16 cellular contexts compared by ENCODE assay signal in the genomic region with DNA sequence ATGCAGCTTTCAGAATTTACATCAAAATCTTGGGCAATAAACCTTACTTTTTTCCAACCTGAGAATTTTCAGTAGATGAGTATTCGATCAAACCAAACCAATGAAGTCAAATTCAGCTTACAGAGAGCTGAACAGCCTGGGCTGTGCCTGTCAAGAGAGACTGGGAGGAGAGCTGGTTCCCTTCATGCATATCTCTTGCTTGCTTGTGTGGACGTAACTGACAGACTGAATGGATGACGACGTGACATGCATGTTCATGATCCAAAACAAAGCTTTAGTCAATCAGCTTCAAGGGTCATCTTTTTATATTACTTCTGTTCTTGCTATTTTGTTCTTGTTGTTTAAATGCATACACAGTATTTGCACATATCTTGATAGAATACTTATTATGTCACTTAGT.
A peak's percentile ranks its signal among the peaks of the same experiment; 100 is the strongest.
DNase-seq lines count a peak whose midpoint lies in the region; ATAC-seq and TF ChIP-seq lines count a peak whose summit lies in the region.
"Had no signal": no experiment of that assay in that cellular context is flagged by ENCODE, and none has a peak within 500 bp of the region (broad histone marks: within the 10 kb centered on the region; RNA-seq: fewer than 3 reads in every experiment).

No MANE protein-coding gene starts in this region.

- no peak for ATAC-seq in activated CD8-positive, alpha-beta memory T cell treated with anti-CD3 and anti-CD28 coated beads, Interleukin-2, amount 10 ng/mL, durations not matched to agents 7 days and 5 days

- TF ChIP-seq POLR2A in esophagus muscularis mucosa (IDR thresholded peaks at IDR 0.05; ENCODE audit: low read depth): no peak

- H3K4me1 Mint-ChIP-seq in mesothelial cell of epicardium: peaks cover 41% of the 10 kb centered on the region
- H3K4me1 Mint-ChIP-seq in Calu3 (ENCODE audit: low read depth, unreplicated experiment): no peaks in the 10 kb centered on the region
- H3K4me1 Mint-ChIP-seq in activated CD8-positive, alpha-beta memory T cell treated with anti-CD3 and anti-CD28 coated beads, Interleukin-2, amount 10 ng/mL, durations not matched to agents 7 days and 5 days: no peaks in the 10 kb centered on the region
- H3K4me1 Mint-ChIP-seq: activated naive CD8-positive, alpha-beta T cell treated with anti-CD3 and anti-CD28 coated beads, Interleukin-2, amount 10 ng/mL, durations not matched to agents 7 days and 5 days; CD8-positive, alpha-beta memory T cell had no signal

- intact Hi-C loops in Calu3 (cut with micrococcal nuclease; ENCODE audit: unreplicated experiment): no loop called here
- intact Hi-C loops in esophagus muscularis mucosa (cut with DNase I): no loop called here

- H3K4me3 Mint-ChIP-seq in mesothelial cell of epicardium: no peak overlapping the region
- no peak overlapping the region for H3K4me3 Mint-ChIP-seq in Calu3 (ENCODE audit: low read depth, unreplicated experiment)
- no peak overlapping the region for H3K4me3 Mint-ChIP-seq in activated CD8-positive, alpha-beta memory T cell treated with anti-CD3 and anti-CD28 coated beads, Interleukin-2, amount 10 ng/mL, durations not matched to agents 7 days and 5 days
- H3K4me3 Mint-ChIP-seq: activated naive CD8-positive, alpha-beta T cell treated with anti-CD3 and anti-CD28 coated beads, Interleukin-2, amount 10 ng/mL, durations not matched to agents 7 days and 5 days; CD8-positive, alpha-beta memory T cell; nephron progenitor cell had no signal

- no peak overlapping the region for H3K27ac ChIP-seq in esophagus muscularis mucosa (replicated peaks in 1 of 4)
- H3K27ac ChIP-seq: brain microvascular endothelial cell had no signal

- no peak for TF ChIP-seq EP300 in esophagus muscularis mucosa (IDR thresholded peaks at IDR 0.05)

- H3K36me3 ChIP-seq in esophagus muscularis mucosa: no peaks in the 10 kb centered on the region
- H3K36me3 ChIP-seq: brain microvascular endothelial cell had no signal

- H3K27me3 Mint-ChIP-seq in mesothelial cell of epicardium (ENCODE audit: low read depth): no peaks in the 10 kb centered on the region
- H3K27me3 Mint-ChIP-seq in Calu3 (ENCODE audit: unreplicated experiment): no peaks in the 10 kb centered on the region
- H3K27me3 Mint-ChIP-seq in activated CD8-positive, alpha-beta memory T cell treated with anti-CD3 and anti-CD28 coated beads, Interleukin-2, amount 10 ng/mL, durations not matched to agents 7 days and 5 days: peaks cover 6% of the 10 kb centered on the region

- TF ChIP-seq CTCF in mesothelial cell of epicardium (IDR thresholded peaks at IDR 0.05; ENCODE audit: unreplicated experiment) (no peak), Calu3 (IDR thresholded peaks at IDR 0.05; ENCODE audit: unreplicated experiment) (no peak), esophagus muscularis mucosa (IDR thresholded peaks at IDR 0.05) (no peak)

- peaks cover 11% of the 10 kb centered on the region for H3K36me3 Mint-ChIP-seq in mesothelial cell of epicardium
- H3K36me3 Mint-ChIP-seq in Calu3 (ENCODE audit: insufficient read depth, unreplicated experiment): no peaks in the 10 kb centered on the region
- no peaks in the 10 kb centered on the region for H3K36me3 Mint-ChIP-seq in activated CD8-positive, alpha-beta memory T cell treated with anti-CD3 and anti-CD28 coated beads, Interleukin-2, amount 10 ng/mL, durations not matched to agents 7 days and 5 days
- H3K36me3 Mint-ChIP-seq: activated naive CD8-positive, alpha-beta T cell treated with anti-CD3 and anti-CD28 coated beads, Interleukin-2, amount 10 ng/mL, durations not matched to agents 7 days and 5 days; CD8-positive, alpha-beta memory T cell had no signal

- no TSS peak for BruUV-seq in Calu3 (replicated peaks; lab: Mats Ljungman, UMichigan)

- WGBS in esophagus muscularis mucosa: 82% methylated on average over 4 of the region's 4 CpGs

- H3K4me1 ChIP-seq in esophagus muscularis mucosa: no peaks in the 10 kb centered on the region

- no peaks in the 10 kb centered on the region for H3K27me3 ChIP-seq in esophagus muscularis mucosa
- H3K27me3 ChIP-seq: brain microvascular endothelial cell had no signal

- peaks cover 0 to 4% (median 0%) of the 10 kb centered on the region in 4 donors for H3K9me3 ChIP-seq in esophagus muscularis mucosa

- H3K27ac Mint-ChIP-seq in mesothelial cell of epicardium: peak overlapping the region; percentile 68
- no peak overlapping the region for H3K27ac Mint-ChIP-seq in Calu3 (ENCODE audit: unreplicated experiment)
- no peak overlapping the region for H3K27ac Mint-ChIP-seq in activated CD8-positive, alpha-beta memory T cell treated with anti-CD3 and anti-CD28 coated beads, Interleukin-2, amount 10 ng/mL, durations not matched to agents 7 days and 5 days
- H3K27ac Mint-ChIP-seq: activated naive CD8-positive, alpha-beta T cell treated with anti-CD3 and anti-CD28 coated beads, Interleukin-2, amount 10 ng/mL, durations not matched to agents 7 days and 5 days; activated T-helper 2 cell treated with anti-CD3 and anti-CD28 coated beads, Interferon-gamma antibody, Interleukin-2, Interleukin-4, amounts not matched to agents 10 μg/mL and 5 μg/mL and 100 μg/mL, durations not matched to agents 14 hours and 24 hours and 36 hours; CD8-positive, alpha-beta memory T cell had no signal

- H3K4me3 ChIP-seq in esophagus muscularis mucosa: no peak overlapping the region

- CTCF ChIA-PET in Calu3 (lab: Charles Lee): no interaction called here
- CTCF ChIA-PET in activated CD8-positive, alpha-beta memory T cell treated with anti-CD3 and anti-CD28 coated beads, Interleukin-2, amount 10 ng/mL, durations not matched to agents 7 days and 5 days (lab: Charles Lee): interaction anchor here (0.8 to 0.9 kb wide), 2 partner anchors 246 to 248 kb away, joined by 3 read pairs; no protein-coding TSS in a partner anchor

- DNase-seq in Ammon's horn (ENCODE audit: low spot score) (peak; percentile 91), NCI-H1694 treated with DMSO at 0.1 percent for 48 hours (lab: John Stamatoyannopoulos, UW) (peak; percentile 85), amygdala (lab: John Stamatoyannopoulos, UW) (peak in 32 of 56 donors; percentile 2 to 66 (median 14)), mesothelial cell of epicardium (ENCODE audit: low spot score in 2 of 2, unreplicated experiment in 2 of 2) (no peak), Calu3 (no peak), esophagus muscularis mucosa (ENCODE audit: extremely low spot score) (no peak), GOT3 (lab: John Stamatoyannopoulos, UW) (no peak)
- no peak for DNase-seq in activated CD8-positive, alpha-beta memory T cell treated with anti-CD3 and anti-CD28 coated beads, Interleukin-2, amount 10 ng/mL, durations not matched to agents 7 days and 5 days
- DNase-seq: activated CD4-positive, alpha-beta T cell treated with anti-CD3 and anti-CD28 coated beads for 4 hours; activated naive CD8-positive, alpha-beta T cell treated with anti-CD3 and anti-CD28 coated beads, Interleukin-2, amount 10 ng/mL, durations not matched to agents 7 days and 5 days; brain microvascular endothelial cell; CD8-positive, alpha-beta memory T cell; cortex of kidney; kidney glomerular epithelial cell; nephron progenitor cell had no signal

- H3K9me3 Mint-ChIP-seq in mesothelial cell of epicardium (peaks cover 3% of the 10 kb centered on the region), Calu3 (ENCODE audit: low read depth, unreplicated experiment) (no peaks in the 10 kb centered on the region)
- no peaks in the 10 kb centered on the region for H3K9me3 Mint-ChIP-seq in activated CD8-positive, alpha-beta memory T cell treated with anti-CD3 and anti-CD28 coated beads, Interleukin-2, amount 10 ng/mL, durations not matched to agents 7 days and 5 days (ENCODE audit: low read depth)
- H3K9me3 Mint-ChIP-seq: activated naive CD8-positive, alpha-beta T cell treated with anti-CD3 and anti-CD28 coated beads, Interleukin-2, amount 10 ng/mL, durations not matched to agents 7 days and 5 days; activated T-helper 2 cell treated with anti-CD3 and anti-CD28 coated beads, Interferon-gamma antibody, Interleukin-2, Interleukin-4, amounts not matched to agents 10 μg/mL and 5 μg/mL and 100 μg/mL, durations not matched to agents 14 hours and 24 hours and 36 hours; CD8-positive, alpha-beta memory T cell had no signal

Comparison
In these comparisons a context has a peak if more than half of its experiments do, and no peak if none do; other contexts are left out.
1. DNase-seq: peak in Ammon's horn (single experiment), NCI-H1694 treated with DMSO at 0.1 percent for 48 hours (single experiment) and amygdala (32 of 56); none in mesothelial cell of epicardium (0 of 2), Calu3 (single experiment), esophagus muscularis mucosa (single experiment), activated CD8-positive, alpha-beta memory T cell treated with anti-CD3 and anti-CD28 coated beads, Interleukin-2, amount 10 ng/mL, durations not matched to agents 7 days and 5 days (single experiment) and GOT3 (single experiment).